In genomic region chr15:61598655-61599054, GRCh38 we compare ENCODE assay signal across 1 cellular context.
TF ChIP-seq lines count a peak whose summit lies in the region.

No MANE protein-coding gene starts in this region.

TF ChIP-seq in GM23338, 12 proteins besides CTCF, POLR2A, EP300 and RAD21 (continued from another document):
- TF ChIP-seq ZNF462 (CRISPR knock-in tag; IDR thresholded peaks at IDR 0.05) (no peak), ZNF331 (CRISPR knock-in tag; IDR thresholded peaks at IDR 0.05; ENCODE audit: low read depth) (no peak), EZH2phosphoT487 (IDR thresholded peaks at IDR 0.05; ENCODE audit: unreplicated experiment) (no peak)
- TF ChIP-seq, protein P1, sequence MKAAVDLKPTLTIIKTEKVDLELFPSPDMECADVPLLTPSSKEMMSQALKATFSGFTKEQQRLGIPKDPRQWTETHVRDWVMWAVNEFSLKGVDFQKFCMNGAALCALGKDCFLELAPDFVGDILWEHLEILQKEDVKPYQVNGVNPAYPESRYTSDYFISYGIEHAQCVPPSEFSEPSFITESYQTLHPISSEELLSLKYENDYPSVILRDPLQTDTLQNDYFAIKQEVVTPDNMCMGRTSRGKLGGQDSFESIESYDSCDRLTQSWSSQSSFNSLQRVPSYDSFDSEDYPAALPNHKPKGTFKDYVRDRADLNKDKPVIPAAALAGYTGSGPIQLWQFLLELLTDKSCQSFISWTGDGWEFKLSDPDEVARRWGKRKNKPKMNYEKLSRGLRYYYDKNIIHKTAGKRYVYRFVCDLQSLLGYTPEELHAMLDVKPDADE (IDR thresholded peaks at IDR 0.05): no peak
TF ChIP-seq in GM23338: peak in this region for 0.
